ENCODE assay signal across 8 cellular contexts in genomic region chr19:11339254-11340098, GRCh38. TPM values are rescaled to one million over a fixed set of nuclear protein-coding genes. Genes with fewer than 3 reads are reported as not detected.
DNase-seq lines count a peak whose midpoint lies in the region; ATAC-seq, FAIRE-seq and TF ChIP-seq lines count a peak whose summit lies in the region.

Gene RAB3D (minus strand): TSS chr19:11339657. CDS start chr19:11337399, 2,258 bp downstream.

- DNase-seq in GM12892 (ENCODE audit: insufficient read length) (peak; percentile 97), HPDE6-E6E7 (ENCODE audit: extremely low spot score) (peak; percentile 92), NT2/D1 (ENCODE audit: low read depth, low spot score) (peak; percentile 86), endodermal cell (peak; percentile 98), mesenchymal stem cell (peak; percentile 91), NCI-H345 (lab: John Stamatoyannopoulos, UW) (no peak)
- DNase-seq in activated CD8-positive, alpha-beta memory T cell treated with anti-CD3 and anti-CD28 coated beads, Interleukin-2, amount 10 ng/mL, durations not matched to agents 7 days and 5 days: peak; percentile 89
- peak; percentile 59 for DNase-seq in stimulated activated CD8-positive, alpha-beta memory T cell treated with anti-CD3 and anti-CD28 coated beads, Interleukin-12 subunit alpha, Interleukin-12 subunit beta, amount 100 ng/mL, for 1 hour (ENCODE audit: low read depth)

- no peaks in the 10 kb centered on the region for H3K27me3 Mint-ChIP-seq in activated CD8-positive, alpha-beta memory T cell treated with anti-CD3 and anti-CD28 coated beads, Interleukin-2, amount 10 ng/mL, durations not matched to agents 7 days and 5 days
- H3K27me3 Mint-ChIP-seq in endodermal cell (ENCODE audit: insufficient read depth): no peaks in the 10 kb centered on the region

- H3K9me3 Mint-ChIP-seq in activated CD8-positive, alpha-beta memory T cell treated with anti-CD3 and anti-CD28 coated beads, Interleukin-2, amount 10 ng/mL, durations not matched to agents 7 days and 5 days (ENCODE audit: low read depth): no peaks in the 10 kb centered on the region
- peaks cover 2% of the 10 kb centered on the region for H3K9me3 Mint-ChIP-seq in endodermal cell

- H4K8ac ChIP-seq in mesenchymal stem cell (ENCODE audit: low read length): peak within 1 kb of the TSS; percentile 87

- TF ChIP-seq CTCF in endodermal cell (conservative IDR thresholded peaks at IDR 0.05): no peak

- H3K4me1 ChIP-seq in NT2/D1 (ENCODE audit: insufficient read depth, insufficient read length) (peaks cover 3% of the 10 kb centered on the region), endodermal cell (ENCODE audit: control insufficient read depth, insufficient read depth, low read length) (peaks cover 5% of the 10 kb centered on the region), mesenchymal stem cell (ENCODE audit: control insufficient read depth, insufficient read depth, low read depth, low read length) (peaks cover 23% of the 10 kb centered on the region)

- H2AFZ ChIP-seq in mesenchymal stem cell (ENCODE audit: low read depth, low read length): peak within 1 kb of the TSS; percentile 58

- H3K9ac ChIP-seq in NT2/D1 (ENCODE audit: insufficient read length, low read depth): peak within 1 kb of the TSS; percentile 86
- H3K9ac ChIP-seq in endodermal cell (ENCODE audit: extremely low read depth, low read length, poor library complexity, severe bottlenecking): peak within 1 kb of the TSS; percentile 49
- H3K9ac ChIP-seq in mesenchymal stem cell (ENCODE audit: low read length): peak within 1 kb of the TSS; percentile 85

- peak within 1 kb of the TSS; percentile 82 for H3K4me2 ChIP-seq in mesenchymal stem cell (ENCODE audit: low read length, poor library complexity, severe bottlenecking)

- ATAC-seq in activated CD8-positive, alpha-beta memory T cell treated with anti-CD3 and anti-CD28 coated beads, Interleukin-2, amount 10 ng/mL, durations not matched to agents 7 days and 5 days: peak; percentile 95

- peaks cover 24% of the 10 kb centered on the region for H3K4me1 Mint-ChIP-seq in activated CD8-positive, alpha-beta memory T cell treated with anti-CD3 and anti-CD28 coated beads, Interleukin-2, amount 10 ng/mL, durations not matched to agents 7 days and 5 days
- peaks cover 5% of the 10 kb centered on the region for H3K4me1 Mint-ChIP-seq in endodermal cell

- H2BK5ac ChIP-seq in mesenchymal stem cell (ENCODE audit: low read depth, low read length, poor library complexity, severe bottlenecking): no peak within 1 kb of the TSS

- H3K4me3 ChIP-seq in NT2/D1 (ENCODE audit: insufficient read length, low read depth): peak within 1 kb of the TSS; percentile 67
- H3K4me3 ChIP-seq in endodermal cell (ENCODE audit: low read length): peak within 1 kb of the TSS; percentile 85
- H3K4me3 ChIP-seq in mesenchymal stem cell (ENCODE audit: insufficient read depth in 1 of 2, low read depth in 1 of 2, low read length in 2 of 2): peak within 1 kb of the TSS; percentile 59 to 82

- peak within 1 kb of the TSS; percentile 91 for H4K91ac ChIP-seq in mesenchymal stem cell (ENCODE audit: low read length)

- WGBS in endodermal cell (ENCODE audit: insufficient coverage in 1 of 2, insufficient read length in 1 of 2), 2 experiments: 10 to 32% methylated on average over 12 to 53 of the region's 53 CpGs
- 13% methylated on average over 35 of the region's 53 CpGs for WGBS in mesenchymal stem cell

- H3K9me3 ChIP-seq in NT2/D1 (ENCODE audit: insufficient read depth, low read length): peaks cover 6% of the 10 kb centered on the region; the same call in 1 of the 2 replicates
- no peaks in the 10 kb centered on the region for H3K9me3 ChIP-seq in endodermal cell (ENCODE audit: control insufficient read depth, low read length)
- no peaks in the 10 kb centered on the region for H3K9me3 ChIP-seq in mesenchymal stem cell (ENCODE audit: control insufficient read depth, low read length)

- no peak; the same call in 1 of the 2 replicates for TF ChIP-seq POLR2A in GM12892 (IDR thresholded peaks at IDR 0.05; ENCODE audit: low read depth, low read length)

- peak within 1 kb of the TSS; percentile 95 to 97 for H2BK12ac ChIP-seq in mesenchymal stem cell (ENCODE audit: low read length in 2 of 2)

- peak within 1 kb of the TSS; percentile 82 to 88 for H3K18ac ChIP-seq in mesenchymal stem cell (ENCODE audit: low read depth in 1 of 2, low read length in 2 of 2)

- H2AK5ac ChIP-seq in mesenchymal stem cell (ENCODE audit: low read length, severe bottlenecking): no peak within 1 kb of the TSS

- peak within 1 kb of the TSS; percentile 72 for H3K4me3 Mint-ChIP-seq in activated CD8-positive, alpha-beta memory T cell treated with anti-CD3 and anti-CD28 coated beads, Interleukin-2, amount 10 ng/mL, durations not matched to agents 7 days and 5 days
- H3K4me3 Mint-ChIP-seq in endodermal cell: peak within 1 kb of the TSS; percentile 71

- no peak within 1 kb of the TSS for H3K27ac ChIP-seq in endodermal cell (ENCODE audit: low read depth, low read length)
- no peak within 1 kb of the TSS for H3K27ac ChIP-seq in mesenchymal stem cell (ENCODE audit: low read length, poor library complexity, severe bottlenecking)

- H3K4ac ChIP-seq in mesenchymal stem cell (ENCODE audit: low read depth in 1 of 2, low read length in 2 of 2): peak within 1 kb of the TSS; percentile 80 to 94

- peak within 1 kb of the TSS; percentile 98 for H2BK15ac ChIP-seq in mesenchymal stem cell (ENCODE audit: low read depth, poor library complexity, severe bottlenecking)

- H3K23ac ChIP-seq in mesenchymal stem cell (ENCODE audit: low read length in 2 of 2): peak within 1 kb of the TSS in 1 of 2 experiments; percentile 46

- peak within 1 kb of the TSS; percentile 95 for H2BK120ac ChIP-seq in mesenchymal stem cell (ENCODE audit: low read depth, low read length)

- no peak within 1 kb of the TSS for H3K27ac Mint-ChIP-seq in activated CD8-positive, alpha-beta memory T cell treated with anti-CD3 and anti-CD28 coated beads, Interleukin-2, amount 10 ng/mL, durations not matched to agents 7 days and 5 days
- peak within 1 kb of the TSS; percentile 55 for H3K27ac Mint-ChIP-seq in endodermal cell

- H3K79me1 ChIP-seq in mesenchymal stem cell (replicated peaks; ENCODE audit: low read length, poor library complexity, severe bottlenecking): peaks cover 6% of the 10 kb centered on the region

- H3K27me3 ChIP-seq in NT2/D1 (ENCODE audit: insufficient read depth, insufficient read length) (no peaks in the 10 kb centered on the region), endodermal cell (ENCODE audit: control insufficient read depth, insufficient read depth, low read length, poor library complexity, severe bottlenecking) (no peaks in the 10 kb centered on the region), mesenchymal stem cell (ENCODE audit: control insufficient read depth in 1 of 2, insufficient read depth in 1 of 2, low read length in 2 of 2) (no peaks in the 10 kb centered on the region)

- peak within 1 kb of the TSS in 1 of 2 experiments; percentile 93 for H3K14ac ChIP-seq in mesenchymal stem cell (ENCODE audit: low read length in 2 of 2)

- peaks cover 14% of the 10 kb centered on the region for H3K36me3 Mint-ChIP-seq in activated CD8-positive, alpha-beta memory T cell treated with anti-CD3 and anti-CD28 coated beads, Interleukin-2, amount 10 ng/mL, durations not matched to agents 7 days and 5 days
- peaks cover 34% of the 10 kb centered on the region for H3K36me3 Mint-ChIP-seq in endodermal cell (ENCODE audit: low read depth)

- H3K36me3 ChIP-seq in NT2/D1 (ENCODE audit: insufficient read depth, insufficient read length, low read length) (peaks cover 28% of the 10 kb centered on the region), endodermal cell (ENCODE audit: control insufficient read depth, insufficient read depth, low read length) (peaks cover 25% of the 10 kb centered on the region), mesenchymal stem cell (ENCODE audit: control insufficient read depth in 1 of 2, insufficient read depth in 2 of 2, low read depth in 1 of 2, low read length in 2 of 2) (peaks cover 19 to 22% of the 10 kb centered on the region in 2 experiments)

- CTCF ChIA-PET in activated CD8-positive, alpha-beta memory T cell treated with anti-CD3 and anti-CD28 coated beads, Interleukin-2, amount 10 ng/mL, durations not matched to agents 7 days and 5 days (lab: Charles Lee): interaction anchor here (0.7 to 2.5 kb wide), 7 partner anchors 8 to 59 kb away, joined by 3 to 11 read pairs (median 3); partner anchors contain the start of gene SWSAP1

- peak; percentile 85 for FAIRE-seq in GM12892 (lab: Jason Lieb, UNC)

RNA-seq across cellular contexts. Expression of gene RAB3D, which starts in this region (rescaled TPM):
- polyA plus RNA-seq in GM12892 (2012; ENCODE audit: missing spikeins): 6.0 TPM
- total RNA-seq in activated CD8-positive, alpha-beta memory T cell treated with anti-CD3 and anti-CD28 coated beads, Interleukin-2, amount 10 ng/mL, durations not matched to agents 7 days and 5 days: 1 to 10 TPM; 3.6 to 5.1 TPM
- 10 to 100 TPM; 37.2 to 43.2 TPM for total RNA-seq in endodermal cell
- 7.8 TPM for polyA plus RNA-seq in endodermal cell (2013, experiment 1 of 2)
- 7.9 TPM for polyA plus RNA-seq in endodermal cell (2013, experiment 2 of 2)
- 15.2 TPM for polyA plus RNA-seq in mesenchymal stem cell (2013, experiment 1 of 2)
- polyA plus RNA-seq in mesenchymal stem cell (2013, experiment 2 of 2): 15.4 TPM

Comparison
In these comparisons a context has a peak if more than half of its experiments do, and no peak if none do; other contexts are left out.
1. RNA of gene RAB3D (total RNA-seq): 37.2 to 43.2 TPM in endodermal cell; 3.6 to 5.1 TPM in activated CD8-positive, alpha-beta memory T cell treated with anti-CD3 and anti-CD28 coated beads, Interleukin-2, amount 10 ng/mL, durations not matched to agents 7 days and 5 days; every median in the first group is over 4 times any median in the second.
2. Peak in every context shown above with its lines, with median percentiles within 50 percentile points of each other: H3K4me3 ChIP-seq and H3K9ac ChIP-seq.